Comparison of ENCODE assay signal across 1 cellular context in genomic region chr15:65115542-65115941, GRCh38.
TF ChIP-seq lines count a peak whose summit lies in the region.

No MANE protein-coding gene starts in this region.

TF ChIP-seq in HepG2, 621 proteins besides CTCF, POLR2A, EP300 and RAD21:
- TF ChIP-seq SMC3 (IDR thresholded peaks at IDR 0.05; ENCODE audit: low read length) (no peak), ATRX (CRISPR knock-in tag; IDR thresholded peaks at IDR 0.05; ENCODE audit: borderline replicate concordance) (no peak), SP2 (CRISPR knock-in tag; IDR thresholded peaks at IDR 0.05) (no peak), ZNF256 (CRISPR knock-in tag; conservative IDR thresholded peaks at IDR 0.05) (no peak), RBAK (CRISPR knock-in tag; IDR thresholded peaks at IDR 0.05) (no peak), SAP130 (CRISPR knock-in tag; IDR thresholded peaks at IDR 0.05; ENCODE audit: low read depth) (no peak), ERF (CRISPR knock-in tag; IDR thresholded peaks at IDR 0.05) (no peak), BCL3 (CRISPR knock-in tag; IDR thresholded peaks at IDR 0.05) (no peak), ZNF292 (CRISPR knock-in tag; IDR thresholded peaks at IDR 0.05; ENCODE audit: borderline replicate concordance, low read depth) (no peak), RXRB (CRISPR knock-in tag; IDR thresholded peaks at IDR 0.05; ENCODE audit: borderline replicate concordance) (no peak), ZNF30 (CRISPR knock-in tag; IDR thresholded peaks at IDR 0.05) (no peak), MIER2 (CRISPR knock-in tag; IDR thresholded peaks at IDR 0.05) (no peak), JUND (CRISPR knock-in tag; IDR thresholded peaks at IDR 0.05) (no peak)
